8 cellular contexts compared by ENCODE assay signal in genomic region chr6:135088818-135089809, GRCh38. TPM values are rescaled to one million over a fixed set of nuclear protein-coding genes. Genes with fewer than 3 reads are reported as not detected.
DNase-seq lines count a peak whose midpoint lies in the region; ATAC-seq lines count a peak whose summit lies in the region.

No MANE protein-coding gene starts in this region.

- ATAC-seq in GM21737 (IDR thresholded peaks at IDR 0.05; ENCODE audit: unreplicated experiment) (peak; percentile 67), T-cell (replicated peaks in 1 of 4) (peak; percentile 42 to 64 (median 61))
- peak; percentile 66 to 74 for ATAC-seq in stimulated activated naive B cell treated with anti-CD40 and anti-IgM and Interleukin-4, amounts not matched to agents 10 μg/mL and 1 μg/mL and 100 μg/mL, for 72 hours (replicated peaks)

- H3K36me3 Mint-ChIP-seq in T-cell, result no peaks in the 10 kb centered on the region
- H3K36me3 Mint-ChIP-seq in stimulated activated naive B cell treated with anti-CD40 and anti-IgM and Interleukin-4, amounts not matched to agents 10 μg/mL and 1 μg/mL and 100 μg/mL, for 72 hours, result no peaks in the 10 kb centered on the region

- H3K4me1 Mint-ChIP-seq in T-cell, result peaks cover 81 to 84% (median 82%) of the 10 kb centered on the region in 3 donors
- peaks cover 34 to 63% of the 10 kb centered on the region in 2 donors for H3K4me1 Mint-ChIP-seq in stimulated activated naive B cell treated with anti-CD40 and anti-IgM and Interleukin-4, amounts not matched to agents 10 μg/mL and 1 μg/mL and 100 μg/mL, for 72 hours

- peak; percentile 10 for DNase-seq in activated gamma-delta T cell treated with anti-CD3 and anti-CD28 coated beads, Interleukin-2, amount 50 U/mL, for 16 hours (ENCODE audit: low read depth)
- DNase-seq in activated gamma-delta T cell treated with Interleukin-2 at 50 U/mL for 16 hours, result no peak
- peak in 60 of 76 experiments; percentile 22 to 93 (median 64) for DNase-seq in HUDEP-2 (lab: John Stamatoyannopoulos, UW; ENCODE audit: unreplicated experiment in 76 of 76)
- DNase-seq in T-cell, result peak in 2 of 34 experiments; percentile 3 to 14
- peak; percentile 35 for DNase-seq in fibroblast of gingiva (ENCODE audit: low read depth)
- no peak for DNase-seq in stimulated activated naive B cell treated with anti-CD40 and anti-IgM and Interleukin-4, amounts not matched to agents 10 μg/mL and 1 μg/mL and 100 μg/mL, for 72 hours
- DNase-seq in NCI-H345 (lab: John Stamatoyannopoulos, UW), result no peak

- H3K9me3 Mint-ChIP-seq in T-cell, result no peaks in the 10 kb centered on the region
- no peaks in the 10 kb centered on the region for H3K9me3 Mint-ChIP-seq in stimulated activated naive B cell treated with anti-CD40 and anti-IgM and Interleukin-4, amounts not matched to agents 10 μg/mL and 1 μg/mL and 100 μg/mL, for 72 hours

- H3K27ac Mint-ChIP-seq in T-cell, result peak overlapping the region; percentile 92 to 93
- no peak overlapping the region for H3K27ac Mint-ChIP-seq in stimulated activated naive B cell treated with anti-CD40 and anti-IgM and Interleukin-4, amounts not matched to agents 10 μg/mL and 1 μg/mL and 100 μg/mL, for 72 hours

- peak overlapping the region; percentile 63 to 76 (median 72) for H3K4me3 Mint-ChIP-seq in T-cell
- no peak overlapping the region for H3K4me3 Mint-ChIP-seq in stimulated activated naive B cell treated with anti-CD40 and anti-IgM and Interleukin-4, amounts not matched to agents 10 μg/mL and 1 μg/mL and 100 μg/mL, for 72 hours

- H3K27me3 Mint-ChIP-seq in T-cell, result no peaks in the 10 kb centered on the region
- no peaks in the 10 kb centered on the region for H3K27me3 Mint-ChIP-seq in stimulated activated naive B cell treated with anti-CD40 and anti-IgM and Interleukin-4, amounts not matched to agents 10 μg/mL and 1 μg/mL and 100 μg/mL, for 72 hours

- POLR2A ChIA-PET in T-cell (lab: Charles Lee), result interaction anchor here in 1 of 2 donors (0.6 kb wide), 1 partner anchor 39 kb away, joined by 4 read pairs; no protein-coding TSS in a partner anchor

- CTCF ChIA-PET in T-cell (lab: Charles Lee), result interaction anchor here (0.5 to 3.3 kb wide), 7 partner anchors 14 to 78 kb away, joined by 3 to 26 read pairs (median 6); partner anchors contain the start of gene HBS1L (in 1 of the 2)

RNA-seq across cellular contexts. Expression of gene HBS1L, which starts 34.5 kb away (rescaled TPM):
- 100 to 1,000 TPM in 1 of 5 donors, 10 to 100 TPM in 4; 51.4 to 112 (median 69.7) TPM for total RNA-seq in T-cell

Comparison
In these comparisons a context has a peak if more than half of its experiments do, and no peak if none do; other contexts are left out.
1. DNase-seq: peak in activated gamma-delta T cell treated with anti-CD3 and anti-CD28 coated beads, Interleukin-2, amount 50 U/mL, for 16 hours (single experiment), HUDEP-2 (60 of 76) and fibroblast of gingiva (single experiment); none in activated gamma-delta T cell treated with Interleukin-2 at 50 U/mL for 16 hours (single experiment), stimulated activated naive B cell treated with anti-CD40 and anti-IgM and Interleukin-4, amounts not matched to agents 10 μg/mL and 1 μg/mL and 100 μg/mL, for 72 hours (single experiment) and NCI-H345 (single experiment).
2. H3K4me3 Mint-ChIP-seq: peak in T-cell (3 of 3); none in stimulated activated naive B cell treated with anti-CD40 and anti-IgM and Interleukin-4, amounts not matched to agents 10 μg/mL and 1 μg/mL and 100 μg/mL, for 72 hours (0 of 2).
3. Peak in every context shown above with its lines, with median percentiles within 50 percentile points of each other: ATAC-seq.